ENCODE assay signal across 8 cellular contexts in the genomic region with DNA sequence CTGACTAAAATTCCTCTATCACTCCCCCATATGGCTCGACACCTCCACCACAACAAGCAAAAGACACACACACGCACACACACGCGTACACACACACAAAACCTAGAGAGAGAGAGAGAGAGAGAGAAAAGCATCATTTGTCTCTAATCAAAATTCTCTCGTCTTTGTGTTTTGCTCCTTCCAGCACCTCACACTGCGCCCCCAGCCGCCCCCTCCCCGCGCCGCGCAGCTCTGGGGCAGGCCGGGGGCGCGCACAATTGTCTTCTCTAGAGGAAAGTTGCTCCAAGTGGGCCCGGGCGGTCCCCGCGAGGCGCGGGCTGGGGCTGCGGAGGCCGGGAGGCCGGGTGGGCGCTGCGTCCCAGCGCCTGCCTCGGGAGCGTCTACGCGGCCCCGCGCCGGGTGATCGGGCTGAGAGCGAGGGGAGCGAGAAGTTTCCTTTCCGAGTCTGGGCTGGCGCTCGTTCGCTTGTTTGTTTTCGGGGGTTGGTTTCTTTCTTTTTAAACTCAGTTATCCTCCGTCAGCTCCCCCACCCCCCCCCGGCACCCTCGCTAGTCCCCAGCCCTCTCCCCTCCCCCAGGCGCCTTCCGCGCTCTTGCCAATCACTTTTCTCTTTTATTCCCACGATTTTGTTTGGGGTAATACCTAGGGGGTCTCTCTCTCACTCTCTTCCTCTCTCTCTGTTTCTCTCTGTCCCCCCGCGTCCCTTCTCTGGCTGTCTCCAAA. TPM values are rescaled to one million over a fixed set of nuclear protein-coding genes. Genes with fewer than 3 reads are reported as not detected.
DNase-seq lines count a peak whose midpoint lies in the region; ATAC-seq and TF ChIP-seq lines count a peak whose summit lies in the region.

No MANE protein-coding gene starts in this region.

- peaks cover 48% of the 10 kb centered on the region for H3K4me1 Mint-ChIP-seq in brain
- peaks cover 47% of the 10 kb centered on the region for H3K4me1 Mint-ChIP-seq in stimulated activated effector memory CD8-positive, alpha-beta T cell treated with anti-CD3 and anti-CD28 coated beads, Interleukin-12 subunit alpha, Interleukin-12 subunit beta, amount 100 ng/mL, for 72 hours

- H3K27ac Mint-ChIP-seq in brain, result peak overlapping the region; percentile 98 to 99 (median 99)
- H3K27ac Mint-ChIP-seq in stimulated activated effector memory CD8-positive, alpha-beta T cell treated with anti-CD3 and anti-CD28 coated beads, Interleukin-12 subunit alpha, Interleukin-12 subunit beta, amount 100 ng/mL, for 72 hours, result no peak overlapping the region

- peaks cover 39% of the 10 kb centered on the region for H3K36me3 Mint-ChIP-seq in brain
- H3K36me3 Mint-ChIP-seq in stimulated activated effector memory CD8-positive, alpha-beta T cell treated with anti-CD3 and anti-CD28 coated beads, Interleukin-12 subunit alpha, Interleukin-12 subunit beta, amount 100 ng/mL, for 72 hours, result peaks cover 58% of the 10 kb centered on the region

- peaks cover 0 to 3% (median 0%) of the 10 kb centered on the region in 5 experiments for H3K9me3 Mint-ChIP-seq in brain
- no peaks in the 10 kb centered on the region for H3K9me3 Mint-ChIP-seq in stimulated activated effector memory CD8-positive, alpha-beta T cell treated with anti-CD3 and anti-CD28 coated beads, Interleukin-12 subunit alpha, Interleukin-12 subunit beta, amount 100 ng/mL, for 72 hours

- peak; percentile 47 for ATAC-seq in stimulated activated effector memory CD8-positive, alpha-beta T cell treated with anti-CD3 and anti-CD28 coated beads, Interleukin-12 subunit alpha, Interleukin-12 subunit beta, amount 100 ng/mL, for 72 hours

- TF ChIP-seq CTCF in brain (conservative IDR thresholded peaks at IDR 0.05), result no peak

- peak overlapping the region; percentile 89 to 96 (median 92) for H3K4me3 Mint-ChIP-seq in brain
- H3K4me3 Mint-ChIP-seq in stimulated activated effector memory CD8-positive, alpha-beta T cell treated with anti-CD3 and anti-CD28 coated beads, Interleukin-12 subunit alpha, Interleukin-12 subunit beta, amount 100 ng/mL, for 72 hours, result no peak overlapping the region

- DNase-seq in H4 (ENCODE audit: low spot score) (peak; percentile 27), OCI-M1 (lab: John Stamatoyannopoulos, UW) (peak; percentile 80), SW 1271 (lab: John Stamatoyannopoulos, UW) (no peak), NCI-H1105 (lab: John Stamatoyannopoulos, UW) (no peak)
- peak in 1 of 2 donors; percentile 80 for DNase-seq in stimulated activated effector memory CD8-positive, alpha-beta T cell treated with anti-CD3 and anti-CD28 coated beads, Interleukin-12 subunit alpha, Interleukin-12 subunit beta, amount 100 ng/mL, for 72 hours (ENCODE audit: low spot score in 2 of 2)
- DNase-seq in effector CD4-positive, alpha-beta T cell, result no peak

- no peaks in the 10 kb centered on the region for H3K27me3 ChIP-seq in layer of hippocampus (ENCODE audit: control insufficient read depth, insufficient read depth, low read length)

- H3K27me3 Mint-ChIP-seq in brain, result peaks cover 34% of the 10 kb centered on the region

- H3K27ac ChIP-seq in layer of hippocampus (ENCODE audit: low read depth, low read length), result peak overlapping the region; percentile 97

RNA-seq across cellular contexts. Expression of a gene that starts 4.1 kb away (rescaled TPM):
- total RNA-seq in H4 (2014; rRNA removed; shearing (Covaris generic)), result 14.4 and 17.0 TPM in 2 replicates
- 28.2 TPM for polyA plus RNA-seq in brain (ENCODE audit: insufficient read depth, low read depth, low replicate concordance)

Comparison
In these comparisons a context has a peak if more than half of its experiments do, and no peak if none do; other contexts are left out.
1. DNase-seq: peak in H4 (single experiment) and OCI-M1 (single experiment); none in SW 1271 (0 of 2), effector CD4-positive, alpha-beta T cell (single experiment) and NCI-H1105 (single experiment).